In genomic region chr16:73034374-73034773, GRCh38 we compare ENCODE assay signal across 14 cellular contexts. TPM values are rescaled to one million over a fixed set of nuclear protein-coding genes. Genes with fewer than 3 reads are reported as not detected.
DNase-seq lines count a peak whose midpoint lies in the region; ATAC-seq, FAIRE-seq and TF ChIP-seq lines count a peak whose summit lies in the region.
"Had no signal": no experiment of that assay in that cellular context is flagged by ENCODE, and none has a peak within 500 bp of the region (broad histone marks: within the 10 kb centered on the region; RNA-seq: fewer than 3 reads in every experiment).

No MANE protein-coding gene starts in this region.

- intact Hi-C loops in transverse colon (cut with DNase I; ENCODE audit: low total_unique reads), result no loop called here

- DNase-seq in GM12892 (ENCODE audit: insufficient read length), result no peak
- no peak for DNase-seq in mesothelial cell of epicardium (ENCODE audit: low spot score in 2 of 2, unreplicated experiment in 2 of 2)
- DNase-seq in transverse colon, result no peak
- DNase-seq in HK-2 (ENCODE audit: unreplicated experiment), result no peak
- no peak for DNase-seq in CD8-positive, alpha-beta memory T cell
- DNase-seq in stimulated activated CD4-positive, alpha-beta T cell treated with anti-CD3 and anti-CD28 coated beads, Interleukin-4, amount 100 ng/mL, for 1 hour, result no peak
- DNase-seq: activated CD4-positive, alpha-beta T cell treated with anti-CD3 and anti-CD28 coated beads for 48 hours; activated naive CD4-positive, alpha-beta T cell; NCI-H510A treated with DMSO at 0.1 percent for 48 hours; SK-N-SH; spleen; stimulated activated naive CD4-positive, alpha-beta T cell had no signal

- H3K4me3 Mint-ChIP-seq in mesothelial cell of epicardium, result peak overlapping the region; percentile 38
- H3K4me3 Mint-ChIP-seq in CD8-positive, alpha-beta memory T cell, result no peak overlapping the region

- no peak overlapping the region for H3K4me3 ChIP-seq in transverse colon
- no peak overlapping the region for H3K4me3 ChIP-seq in CD8-positive, alpha-beta memory T cell (ENCODE audit: low read length)
- H3K4me3 ChIP-seq: spleen had no signal

- H3K4me1 Mint-ChIP-seq in mesothelial cell of epicardium, result peaks cover 92% of the 10 kb centered on the region
- H3K4me1 Mint-ChIP-seq in CD8-positive, alpha-beta memory T cell, result no peaks in the 10 kb centered on the region

- WGBS in transverse colon (ENCODE audit: low coverage in 1 of 2), 2 donors, result 56 to 83% methylated on average over 1 to 4 of the region's 4 CpGs

- no peaks in the 10 kb centered on the region for H3K9me3 Mint-ChIP-seq in mesothelial cell of epicardium
- peaks cover 0 to 5% (median 0%) of the 10 kb centered on the region in 5 donors for H3K9me3 Mint-ChIP-seq in CD8-positive, alpha-beta memory T cell

- POLR2A ChIA-PET in CD8-positive, alpha-beta memory T cell (lab: Charles Lee), result no interaction called here

- H3K36me3 ChIP-seq in transverse colon, result no peaks in the 10 kb centered on the region
- no peaks in the 10 kb centered on the region for H3K36me3 ChIP-seq in CD8-positive, alpha-beta memory T cell (ENCODE audit: insufficient read depth, low read length)
- H3K36me3 ChIP-seq: spleen had no signal

- H3K36me3 Mint-ChIP-seq in mesothelial cell of epicardium, result no peaks in the 10 kb centered on the region
- H3K36me3 Mint-ChIP-seq in CD8-positive, alpha-beta memory T cell, result no peaks in the 10 kb centered on the region

- CTCF ChIA-PET in CD8-positive, alpha-beta memory T cell (lab: Charles Lee), result no interaction called here

- no peak overlapping the region for H3K27ac ChIP-seq in transverse colon
- H3K27ac ChIP-seq in CD8-positive, alpha-beta memory T cell (ENCODE audit: low read depth, low read length), result no peak overlapping the region
- H3K27ac ChIP-seq: spleen had no signal

- TF ChIP-seq EP300 in transverse colon (IDR thresholded peaks at IDR 0.05; ENCODE audit: low read depth), result no peak

- H3K27ac Mint-ChIP-seq in mesothelial cell of epicardium, result peak overlapping the region; percentile 100
- no peak overlapping the region for H3K27ac Mint-ChIP-seq in CD8-positive, alpha-beta memory T cell

- peaks cover 20 to 61% (median 27%) of the 10 kb centered on the region in 4 donors for H3K4me1 ChIP-seq in transverse colon
- H3K4me1 ChIP-seq in CD8-positive, alpha-beta memory T cell (ENCODE audit: insufficient read depth, low read length), result no peaks in the 10 kb centered on the region

- ATAC-seq in GM21381 (IDR thresholded peaks at IDR 0.05; ENCODE audit: unreplicated experiment) (peak; percentile 45), HG03175 (IDR thresholded peaks at IDR 0.05; ENCODE audit: unreplicated experiment) (peak; percentile 53)

- H3K27me3 ChIP-seq in transverse colon, result no peaks in the 10 kb centered on the region
- H3K27me3 ChIP-seq in CD8-positive, alpha-beta memory T cell (ENCODE audit: insufficient read depth, low read length, poor library complexity, severe bottlenecking), result no peaks in the 10 kb centered on the region

- in situ Hi-C loops in transverse colon (cut with MboI; ENCODE audit: low pct_ligation_motif_present in 1 of 4, low pct_unique_long_range_greater_than_20kb in 1 of 4, low sequenced_read_pairs in 3 of 4), result loop anchor here in 1 of 4 donors (25.0 kb wide), 1 partner anchor 197 kb away; no protein-coding TSS in a partner anchor

- H3K9me3 ChIP-seq in transverse colon, result no peaks in the 10 kb centered on the region
- no peaks in the 10 kb centered on the region for H3K9me3 ChIP-seq in CD8-positive, alpha-beta memory T cell (ENCODE audit: low read length)
- H3K9me3 ChIP-seq: SK-N-SH, spleen had no signal

- TF ChIP-seq POLR2A in GM12892 (IDR thresholded peaks at IDR 0.05; ENCODE audit: low read depth, low read length) (no peak), transverse colon (IDR thresholded peaks at IDR 0.05) (no peak)

- peak; percentile 74 for FAIRE-seq in GM12892 (lab: Jason Lieb, UNC)

- H3K27me3 Mint-ChIP-seq in mesothelial cell of epicardium (ENCODE audit: low read depth), result no peaks in the 10 kb centered on the region
- H3K27me3 Mint-ChIP-seq in CD8-positive, alpha-beta memory T cell, result peaks cover 16 to 24% of the 10 kb centered on the region in 2 donors

- TF ChIP-seq CTCF in mesothelial cell of epicardium (IDR thresholded peaks at IDR 0.05; ENCODE audit: unreplicated experiment), result no peak
- no peak for TF ChIP-seq CTCF in transverse colon (IDR thresholded peaks at IDR 0.05)

RNA-seq across cellular contexts. Expression of gene ZFHX3, which starts 13.6 kb away (rescaled TPM):
- polyA plus RNA-seq in GM12892 (2012; ENCODE audit: missing spikeins), result 4.2 TPM
- 63.8 to 68.1 TPM (median 67.1 TPM) in 3 replicates for total RNA-seq in mesothelial cell of epicardium
- total RNA-seq in transverse colon, result 10 to 100 TPM; 12.3 to 23.7 (median 15.3) TPM
- total RNA-seq in CD8-positive, alpha-beta memory T cell, result under 1 TPM; 0.20 to 0.22 TPM
- polyA plus RNA-seq in CD8-positive, alpha-beta memory T cell, result 0.13 TPM

Comparison
In these comparisons a context has a peak if more than half of its experiments do, and no peak if none do; other contexts are left out.
1. RNA of gene ZFHX3, which starts 13.6 kb away (total RNA-seq): 63.8 to 68.1 TPM in mesothelial cell of epicardium and 12.3 to 23.7 TPM in transverse colon; 0.20 to 0.22 TPM in CD8-positive, alpha-beta memory T cell; every median in the first group is over 10 times any median in the second.